Comparison of ENCODE assay signal across 18 cellular contexts in the genomic region with DNA sequence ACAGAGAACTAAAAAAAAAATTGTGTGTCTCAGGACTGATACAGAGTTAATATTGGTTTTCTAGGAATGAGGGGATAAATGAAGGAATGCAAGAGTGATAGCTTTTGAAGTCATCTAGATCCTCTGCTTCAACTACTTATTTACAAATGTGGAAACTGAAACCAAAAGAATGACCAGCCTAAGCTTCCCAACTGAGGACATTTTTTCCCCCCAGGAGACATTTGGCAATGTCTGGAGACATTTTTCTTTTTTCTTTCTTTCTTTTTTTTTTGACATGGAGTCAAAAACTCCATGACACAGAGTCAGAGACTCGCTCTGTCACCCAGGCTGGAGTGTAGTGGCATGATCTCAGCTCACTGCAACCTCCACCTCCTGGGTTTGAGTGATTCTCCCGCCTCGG. TPM values are rescaled to one million over a fixed set of nuclear protein-coding genes. Genes with fewer than 3 reads are reported as not detected.
A peak's percentile ranks its signal among the peaks of the same experiment; 100 is the strongest.
DNase-seq lines count a peak whose midpoint lies in the region; ATAC-seq and TF ChIP-seq lines count a peak whose summit lies in the region.
"Had no signal": no experiment of that assay in that cellular context is flagged by ENCODE, and none has a peak within 500 bp of the region (broad histone marks: within the 10 kb centered on the region; RNA-seq: fewer than 3 reads in every experiment).

No MANE protein-coding gene starts in this region.

- 42% methylated on average over 3 of the region's 3 CpGs for WGBS in smooth muscle cell (ENCODE audit: low lambda C conversion rate)

- H3K79me2 ChIP-seq in smooth muscle cell (ENCODE audit: low read depth), result no peaks in the 10 kb centered on the region

- peaks cover 5% of the 10 kb centered on the region for H3F3A ChIP-seq in smooth muscle cell (ENCODE audit: low read depth)

- H2AFZ ChIP-seq in smooth muscle cell (ENCODE audit: low read depth), result no peak overlapping the region

- H4K20me1 ChIP-seq in smooth muscle cell (ENCODE audit: low read depth), result no peaks in the 10 kb centered on the region

- H3K27me3 ChIP-seq in adipocyte (replicated peaks; ENCODE audit: control insufficient read depth, insufficient read depth, low read length) (peaks cover 8% of the 10 kb centered on the region), smooth muscle cell (ENCODE audit: low read depth) (no peaks in the 10 kb centered on the region)

- peaks cover 2% of the 10 kb centered on the region for H3K4me1 Mint-ChIP-seq in T-helper 17 cell
- no peaks in the 10 kb centered on the region for H3K4me1 Mint-ChIP-seq in T-helper 2 cell treated with Interferon-gamma antibody and Interleukin-4, amounts not matched to agents 5 μg/mL and 100 μg/mL, for 36 hours (ENCODE audit: low read depth)

- H3K9me3 ChIP-seq in adipocyte (ENCODE audit: control insufficient read depth, low read length) (peaks cover 2% of the 10 kb centered on the region), smooth muscle cell (replicated peaks; ENCODE audit: low read depth) (no peaks in the 10 kb centered on the region), T-helper 17 cell (ENCODE audit: control insufficient read depth, low read length, poor library complexity, severe bottlenecking) (no peaks in the 10 kb centered on the region)
- H3K9me3 ChIP-seq: Caco-2, HAP-1 had no signal

- TF ChIP-seq CTCF in choroid plexus epithelial cell (conservative IDR thresholded peaks at IDR 0.05; ENCODE audit: low read depth, low read length), result no peak
- TF ChIP-seq CTCF in smooth muscle cell (IDR thresholded peaks at IDR 0.05; ENCODE audit: borderline replicate concordance, insufficient read depth, poor library complexity, severe bottlenecking), result no peak

- H3K4me2 ChIP-seq in smooth muscle cell, result peak overlapping the region; percentile 8

- no peaks in the 10 kb centered on the region for H3K9me3 Mint-ChIP-seq in T-helper 2 cell treated with Interferon-gamma antibody and Interleukin-4, amounts not matched to agents 5 μg/mL and 100 μg/mL, for 36 hours
- H3K9me3 Mint-ChIP-seq: CD4-positive, alpha-beta T cell had no signal

- peak; percentile 57 for DNase-seq in adipocyte (ENCODE audit: low read depth)
- peak; percentile 39 for DNase-seq in choroid plexus epithelial cell (ENCODE audit: low read depth)
- DNase-seq in iris pigment epithelial cell (ENCODE audit: low read depth), result peak; percentile 40
- no peak for DNase-seq in smooth muscle cell (lab: John Stamatoyannopoulos, UW; ENCODE audit: unreplicated experiment)
- DNase-seq in T-helper 17 cell, result no peak
- DNase-seq in left cardiac atrium, result no peak
- no peak for DNase-seq in T-helper 2 cell treated with Interferon-gamma antibody and Interleukin-4, amounts not matched to agents 5 μg/mL and 100 μg/mL, for 36 hours (ENCODE audit: low spot score)
- DNase-seq: ACHN, AML-193, Caco-2, GDM1, IMR-90 had no signal

- no peak overlapping the region for H3K9ac ChIP-seq in adipocyte (ENCODE audit: low read length)
- no peak overlapping the region for H3K9ac ChIP-seq in smooth muscle cell (ENCODE audit: low read depth)

- H3K4me1 ChIP-seq in adipocyte (ENCODE audit: control insufficient read depth, insufficient read depth, low read length), result peaks cover 2% of the 10 kb centered on the region
- no peaks in the 10 kb centered on the region for H3K4me1 ChIP-seq in smooth muscle cell (ENCODE audit: low read depth)
- H3K4me1 ChIP-seq: Caco-2, HAP-1 had no signal

- H3K36me3 Mint-ChIP-seq in T-helper 17 cell (ENCODE audit: low read depth), result no peaks in the 10 kb centered on the region
- no peaks in the 10 kb centered on the region for H3K36me3 Mint-ChIP-seq in T-helper 2 cell treated with Interferon-gamma antibody and Interleukin-4, amounts not matched to agents 5 μg/mL and 100 μg/mL, for 36 hours (ENCODE audit: low read depth)

- H3K4me3 ChIP-seq in adipocyte (ENCODE audit: low read length) (no peak overlapping the region), choroid plexus epithelial cell (ENCODE audit: low read depth, low read length) (no peak overlapping the region), smooth muscle cell (no peak overlapping the region)
- H3K4me3 ChIP-seq: HAP-1, K562 had no signal

- ATAC-seq in T-helper 17 cell (no peak), left cardiac atrium (no peak)
- ATAC-seq: K562 had no signal

- H3K27ac Mint-ChIP-seq in T-helper 17 cell, result no peak overlapping the region
- H3K27ac Mint-ChIP-seq in T-helper 2 cell treated with Interferon-gamma antibody and Interleukin-4, amounts not matched to agents 5 μg/mL and 100 μg/mL, for 36 hours, result no peak overlapping the region
- H3K27ac Mint-ChIP-seq: CD4-positive, alpha-beta T cell had no signal

- intact Hi-C loops in left cardiac atrium (cut with DNase I), result no loop called here

- no peak overlapping the region for H3K4me3 Mint-ChIP-seq in T-helper 17 cell
- no peak overlapping the region for H3K4me3 Mint-ChIP-seq in T-helper 2 cell treated with Interferon-gamma antibody and Interleukin-4, amounts not matched to agents 5 μg/mL and 100 μg/mL, for 36 hours
- H3K4me3 Mint-ChIP-seq: CD4-positive, alpha-beta T cell had no signal

- peak overlapping the region; percentile 58 for H3K27ac ChIP-seq in smooth muscle cell (ENCODE audit: low read depth)
- H3K27ac ChIP-seq: C4-2B had no signal

- peaks cover 16% of the 10 kb centered on the region for H3K27me3 Mint-ChIP-seq in T-helper 17 cell
- H3K27me3 Mint-ChIP-seq in T-helper 2 cell treated with Interferon-gamma antibody and Interleukin-4, amounts not matched to agents 5 μg/mL and 100 μg/mL, for 36 hours (ENCODE audit: low read depth), result no peaks in the 10 kb centered on the region

- H3K36me3 ChIP-seq in adipocyte (ENCODE audit: control insufficient read depth, insufficient read depth, low read length, severe bottlenecking) (no peaks in the 10 kb centered on the region), smooth muscle cell (ENCODE audit: low read depth) (no peaks in the 10 kb centered on the region)
- H3K36me3 ChIP-seq: HAP-1 had no signal

RNA-seq across cellular contexts. Expression of gene DLK1, which starts 15.3 kb away (rescaled TPM):
- total RNA-seq in smooth muscle cell (3,515 and 3,549 TPM in 2 replicates), T-helper 17 cell (under 1 TPM in 1 of 2 donors, not detected in 1; 0.91 TPM), left cardiac atrium (1 to 10 TPM in 1 of 2 donors, not detected in 1; 3.3 TPM)
- 10,448 and 15,731 TPM in 2 replicates for polyA plus RNA-seq in smooth muscle cell
- total RNA-seq: Caco-2; CD4-positive, alpha-beta T cell; H4 had no signal
- polyA plus RNA-seq: BJ had no signal

Comparison
In these comparisons a context has a peak if more than half of its experiments do, and no peak if none do; other contexts are left out.
1. DNase-seq: peak in adipocyte (single experiment), choroid plexus epithelial cell (single experiment) and iris pigment epithelial cell (single experiment); none in smooth muscle cell (single experiment), T-helper 17 cell (0 of 3), left cardiac atrium (single experiment) and T-helper 2 cell treated with Interferon-gamma antibody and Interleukin-4, amounts not matched to agents 5 μg/mL and 100 μg/mL, for 36 hours (single experiment).
2. RNA of gene DLK1, which starts 15.3 kb away (total RNA-seq): 3,515 to 3,549 TPM in smooth muscle cell; 3.3 TPM in left cardiac atrium and 0.91 TPM in T-helper 17 cell; every median in the first group is over 100 times any median in the second.